Comparison of ENCODE assay signal across 32 cellular contexts in genomic region chr11:24833598-24833997, GRCh38.
"Had no signal": no experiment of that assay in that cellular context is flagged by ENCODE, and none has a peak within 500 bp of the region (broad histone marks: within the 10 kb centered on the region; RNA-seq: fewer than 3 reads in every experiment).

No MANE protein-coding gene starts in this region.

- ATAC-seq: activated CD8-positive, alpha-beta T cell treated with anti-CD3 and anti-CD28 coated beads, Interleukin-2, amount 10 ng/mL, durations not matched to agents 7 days and 5 days; PC-3; Right ventricle myocardium inferior; SK-N-SH treated with all-trans-retinoic acid at 6 μM for 48 hours had no signal

- H3K4me1 Mint-ChIP-seq: activated CD4-positive, alpha-beta T cell treated with anti-CD3 and anti-CD28 coated beads, Interleukin-2, amount 10 ng/mL, durations not matched to agents 7 days and 5 days; activated naive CD4-positive, alpha-beta T cell treated with anti-CD3 and anti-CD28 coated beads, Interleukin-2, amount 50 U/mL, for 24 hours; activated naive CD8-positive, alpha-beta T cell treated with anti-CD3 and anti-CD28 coated beads, Interleukin-2, amount 10 ng/mL, durations not matched to agents 7 days and 5 days; central memory CD8-positive, alpha-beta T cell had no signal

- H3K27ac Mint-ChIP-seq: activated CD4-positive, alpha-beta T cell treated with anti-CD3 and anti-CD28 coated beads, Interleukin-2, amount 10 ng/mL, durations not matched to agents 7 days and 5 days; activated CD8-positive, alpha-beta T cell treated with anti-CD3 and anti-CD28 coated beads, Interleukin-2, amount 10 ng/mL, durations not matched to agents 7 days and 5 days; activated naive CD4-positive, alpha-beta T cell treated with anti-CD3 and anti-CD28 coated beads, Interleukin-2, amount 50 U/mL, for 24 hours; activated naive CD8-positive, alpha-beta T cell treated with anti-CD3 and anti-CD28 coated beads, Interleukin-2, amount 10 ng/mL, durations not matched to agents 7 days and 5 days; activated T-cell treated with anti-CD3 and anti-CD28 coated beads, Interleukin-2, amount 50 U/mL, for 24 hours; activated T-helper 2 cell treated with anti-CD3 and anti-CD28 coated beads, Interferon-gamma antibody, Interleukin-2, Interleukin-4, amounts not matched to agents 10 μg/mL and 5 μg/mL and 100 μg/mL, durations not matched to agents 14 hours and 24 hours and 36 hours had no signal

- H3K36me3 Mint-ChIP-seq: activated naive CD4-positive, alpha-beta T cell treated with anti-CD3 and anti-CD28 coated beads, Interleukin-2, amount 50 U/mL, for 24 hours; activated naive CD8-positive, alpha-beta T cell treated with anti-CD3 and anti-CD28 coated beads, Interleukin-2, amount 10 ng/mL, durations not matched to agents 7 days and 5 days had no signal

- H3K27me3 Mint-ChIP-seq: activated CD4-positive, alpha-beta T cell treated with anti-CD3 and anti-CD28 coated beads, Interleukin-2, amount 10 ng/mL, durations not matched to agents 7 days and 5 days; activated naive CD4-positive, alpha-beta T cell treated with anti-CD3 and anti-CD28 coated beads, Interleukin-2, amount 50 U/mL, for 24 hours; activated naive CD8-positive, alpha-beta T cell treated with anti-CD3 and anti-CD28 coated beads, Interleukin-2, amount 10 ng/mL, durations not matched to agents 7 days and 5 days; activated T-cell treated with anti-CD3 and anti-CD28 coated beads, Interleukin-2, amount 50 U/mL, for 24 hours; central memory CD8-positive, alpha-beta T cell had no signal

- H3K4me3 Mint-ChIP-seq: activated CD4-positive, alpha-beta T cell treated with anti-CD3 and anti-CD28 coated beads, Interleukin-2, amount 10 ng/mL, durations not matched to agents 7 days and 5 days; activated CD8-positive, alpha-beta T cell treated with anti-CD3 and anti-CD28 coated beads, Interleukin-2, amount 10 ng/mL, durations not matched to agents 7 days and 5 days; activated naive CD4-positive, alpha-beta T cell treated with anti-CD3 and anti-CD28 coated beads, Interleukin-2, amount 50 U/mL, for 24 hours; activated naive CD8-positive, alpha-beta T cell treated with anti-CD3 and anti-CD28 coated beads, Interleukin-2, amount 10 ng/mL, durations not matched to agents 7 days and 5 days; activated T-cell treated with anti-CD3 and anti-CD28 coated beads, Interleukin-2, amount 50 U/mL, for 24 hours; central memory CD8-positive, alpha-beta T cell had no signal

- DNase-seq: activated CD4-positive, alpha-beta T cell treated with anti-CD3 and anti-CD28 coated beads, Interleukin-2, amount 10 ng/mL, durations not matched to agents 7 days and 5 days; activated CD4-positive, alpha-beta T cell treated with anti-CD3 and anti-CD28 coated beads, Interleukin-2, amount 50 U/mL, for 48 hours; activated CD8-positive, alpha-beta T cell treated with anti-CD3 and anti-CD28 coated beads, Interleukin-2, amount 10 ng/mL, durations not matched to agents 7 days and 5 days; activated gamma-delta T cell; activated naive CD4-positive, alpha-beta T cell treated with Interleukin-2 at 50 U/mL for 16 hours; activated naive CD8-positive, alpha-beta T cell treated with anti-CD3 and anti-CD28 coated beads, Interleukin-2, amount 10 ng/mL, durations not matched to agents 7 days and 5 days; activated T-cell treated with anti-CD3 and anti-CD28 coated beads, Interleukin-2, amount 50 U/mL, for 24 hours; amygdala; MM.1S; NCI-H1092 treated with DMSO at 0.1 percent for 48 hours; NCI-H1417; NCI-H146; NCI-H1930; NCI-H2081 treated with DMSO at 0.1 percent for 48 hours; NCI-H226; NCI-H446 treated with DMSO at 0.1 percent for 48 hours; NCI-H524; NCI-H69; NCI-H82; NK-92 treated with Interleukin-12 subunit alpha and Interleukin-12 subunit beta, amount 100 ng/mL, for 24 hours; PC-3; Peyer's patch; SIG-M5; SW 1271; T-helper 1 cell; T-helper 2 cell; T-helper 9 cell had no signal

- H3K9me3 Mint-ChIP-seq: activated CD4-positive, alpha-beta T cell treated with anti-CD3 and anti-CD28 coated beads, Interleukin-2, amount 10 ng/mL, durations not matched to agents 7 days and 5 days; activated naive CD8-positive, alpha-beta T cell treated with anti-CD3 and anti-CD28 coated beads, Interleukin-2, amount 10 ng/mL, durations not matched to agents 7 days and 5 days had no signal
